In the genomic region with DNA sequence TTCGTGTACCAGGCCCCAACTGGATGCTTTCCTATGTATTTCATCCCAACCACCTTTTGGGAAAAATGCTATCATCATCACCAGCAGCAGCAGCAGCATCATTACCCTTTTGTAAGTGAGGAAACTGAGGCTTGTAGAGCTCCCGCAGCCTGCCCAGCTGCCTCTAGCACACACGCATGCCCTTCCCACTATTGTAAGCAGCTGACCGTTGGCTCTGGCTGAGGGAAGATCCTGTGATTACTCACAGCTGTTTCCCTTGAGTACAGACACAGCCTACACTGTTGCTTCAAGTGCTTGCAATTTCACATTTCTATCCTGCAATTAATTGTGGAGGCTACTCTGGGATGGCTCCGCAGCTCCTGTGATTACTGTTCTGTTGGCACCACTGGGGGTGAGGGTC, we compare ENCODE assay signal across 13 cellular contexts.
A peak's percentile ranks its signal among the peaks of the same experiment; 100 is the strongest.
DNase-seq lines count a peak whose midpoint lies in the region; TF ChIP-seq lines count a peak whose summit lies in the region.
"Had no signal": no experiment of that assay in that cellular context is flagged by ENCODE, and none has a peak within 500 bp of the region (broad histone marks: within the 10 kb centered on the region; RNA-seq: fewer than 3 reads in every experiment).

No MANE protein-coding gene starts in this region.

- H3K79me2 ChIP-seq in Karpas-422 (ENCODE audit: low read length) = no peaks in the 10 kb centered on the region

- no peak overlapping the region for H2AFZ ChIP-seq in Karpas-422 (ENCODE audit: low read length)

- H3K27me3 ChIP-seq in adipocyte (replicated peaks; ENCODE audit: control insufficient read depth, insufficient read depth, low read length) = no peaks in the 10 kb centered on the region
- H3K27me3 ChIP-seq in colonic mucosa = no peaks in the 10 kb centered on the region
- H3K27me3 ChIP-seq in Karpas-422 (ENCODE audit: low read length) = no peaks in the 10 kb centered on the region
- H3K27me3 ChIP-seq: gastrocnemius medialis had no signal

- H3K4me3 ChIP-seq in adipocyte (ENCODE audit: low read length) (peak overlapping the region; percentile 51), fibroblast of the aortic adventitia (ENCODE audit: low read depth, low read length) (no peak overlapping the region), colonic mucosa (no peak overlapping the region), Karpas-422 (ENCODE audit: low read length) (no peak overlapping the region)
- H3K4me3 ChIP-seq: gastrocnemius medialis had no signal

- TF ChIP-seq CTCF in fibroblast of the aortic adventitia (IDR thresholded peaks at IDR 0.05; ENCODE audit: insufficient read depth, low read length) = no peak
- no peak for TF ChIP-seq CTCF in colonic mucosa (IDR thresholded peaks at IDR 0.05)

- H3K4me1 ChIP-seq in adipocyte (ENCODE audit: control insufficient read depth, insufficient read depth, low read length) = peaks cover 31% of the 10 kb centered on the region
- H3K4me1 ChIP-seq in colonic mucosa = no peaks in the 10 kb centered on the region
- peaks cover 10% of the 10 kb centered on the region for H3K4me1 ChIP-seq in Karpas-422 (ENCODE audit: low read length)
- H3K4me1 ChIP-seq: Caco-2, gastrocnemius medialis had no signal

- H3K9ac ChIP-seq in adipocyte (ENCODE audit: low read length) (peak overlapping the region; percentile 13), colonic mucosa (ENCODE audit: low read depth in 2 of 2, low read length in 2 of 2) (no peak overlapping the region), Karpas-422 (ENCODE audit: low read length) (no peak overlapping the region)

- no peaks in the 10 kb centered on the region for H3K9me3 ChIP-seq in adipocyte (ENCODE audit: control insufficient read depth, low read length)
- no peaks in the 10 kb centered on the region for H3K9me3 ChIP-seq in colonic mucosa
- H3K9me3 ChIP-seq in Karpas-422 (ENCODE audit: low read length) = no peaks in the 10 kb centered on the region
- H3K9me3 ChIP-seq: Caco-2, gastrocnemius medialis had no signal

- H3K9me2 ChIP-seq in Karpas-422 (replicated peaks; ENCODE audit: insufficient read depth, low read length) = no peaks in the 10 kb centered on the region

- intact Hi-C loops in colonic mucosa (cut with DNase I) = no loop called here

- no peaks in the 10 kb centered on the region for H4K20me1 ChIP-seq in Karpas-422 (ENCODE audit: insufficient read depth, low read depth, low read length)

- H3K36me3 ChIP-seq in adipocyte (ENCODE audit: control insufficient read depth, insufficient read depth, low read length, severe bottlenecking) (no peaks in the 10 kb centered on the region), colonic mucosa (no peaks in the 10 kb centered on the region), Karpas-422 (ENCODE audit: insufficient read depth, low read length) (no peaks in the 10 kb centered on the region)
- H3K36me3 ChIP-seq: gastrocnemius medialis had no signal

- DNase-seq in GM03348 (ENCODE audit: low spot score) (peak; percentile 85), adipocyte (ENCODE audit: low read depth) (peak; percentile 21), fibroblast of the aortic adventitia (ENCODE audit: low read depth) (peak; percentile 51), pulmonary artery endothelial cell (ENCODE audit: low read depth, low spot score) (peak; percentile 52), colonic mucosa (no peak), DMS 273 treated with DMSO at 0.1 percent for 48 hours (lab: John Stamatoyannopoulos, UW) (no peak), Karpas-422 (no peak)
- DNase-seq in stimulated activated naive CD4-positive, alpha-beta T cell treated with Interleukin-2 at 50 U/mL for 16 hours (lab: John Stamatoyannopoulos, UW) = no peak
- DNase-seq: activated CD8-positive, alpha-beta memory T cell treated with anti-CD3 and anti-CD28 coated beads, Interleukin-2, amount 10 ng/mL, durations not matched to agents 7 days and 5 days; Caco-2; gastrocnemius medialis; kidney had no signal

- H3K27ac ChIP-seq in colonic mucosa = no peak overlapping the region
- H3K27ac ChIP-seq in Karpas-422 (ENCODE audit: low read length) = no peak overlapping the region
- H3K27ac ChIP-seq: gastrocnemius medialis, VCaP had no signal

- H3K4me2 ChIP-seq in Karpas-422 (ENCODE audit: low read depth, low read length, poor library complexity, severe bottlenecking) = no peak overlapping the region

Comparison
In these comparisons a context has a peak if more than half of its experiments do, and no peak if none do; other contexts are left out.
1. DNase-seq: peak in GM03348 (single experiment), adipocyte (single experiment), fibroblast of the aortic adventitia (single experiment) and pulmonary artery endothelial cell (single experiment); none in stimulated activated naive CD4-positive, alpha-beta T cell treated with Interleukin-2 at 50 U/mL for 16 hours (single experiment), colonic mucosa (single experiment), DMS 273 treated with DMSO at 0.1 percent for 48 hours (single experiment) and Karpas-422 (single experiment).